In genomic region chr22:10729979-10730378, GRCh38 we compare ENCODE assay signal across 7 cellular contexts.
DNase-seq lines count a peak whose midpoint lies in the region; ATAC-seq, FAIRE-seq and TF ChIP-seq lines count a peak whose summit lies in the region.
"Not testable (repeated sequence)": the region's sequence is repeated elsewhere in the genome, so short reads cannot be mapped to it uniquely, and the experiment has no call there.

No MANE protein-coding gene starts in this region.

- not testable (repeated sequence) for H2BK12ac ChIP-seq in H1 (ENCODE audit: low read depth, low read length)

- POLR2A ChIA-PET in IMR-90 (lab: Charles Lee; ENCODE audit: unreplicated experiment); H1 (lab: Charles Lee; ENCODE audit: partially characterized antibody); HepG2 (lab: Yijun Ruan, JAX): not testable (repeated sequence)

- not testable (repeated sequence) for ATAC-seq in IMR-90 (ENCODE audit: low read depth); HepG2
- peak; percentile 8 for ATAC-seq in esophagus mucosa

- BruUV-seq in IMR-90 (replicated peaks; lab: Mats Ljungman, UMichigan); HepG2 (replicated peaks; lab: Mats Ljungman, UMichigan): not testable (repeated sequence)

- not testable (repeated sequence) for H4K8ac ChIP-seq in IMR-90 (ENCODE audit: low read depth in 2 of 2, low read length in 2 of 2); H1 (ENCODE audit: extremely low read depth, insufficient read depth, low read length); mesendoderm (ENCODE audit: low read depth, low read length)

- not testable (repeated sequence) for H3K79me1 ChIP-seq in IMR-90 (ENCODE audit: low read depth in 1 of 2, low read length in 2 of 2); H1 (ENCODE audit: low read depth, low read length); mesendoderm (ENCODE audit: low read length)

- peak overlapping the region; percentile 69 for H2BK5ac ChIP-seq in IMR-90 (ENCODE audit: low read depth, low read length, poor library complexity, severe bottlenecking)
- not testable (repeated sequence) for H2BK5ac ChIP-seq in H1 (ENCODE audit: low read depth, low read length); mesendoderm (ENCODE audit: low read length)

- intact Hi-C loops in IMR-90 (cut with micrococcal nuclease); HepG2 (cut with micrococcal nuclease; ENCODE audit: unreplicated experiment): not testable (repeated sequence)

- 16 to 82% methylated on average over 1 to 5 of the region's 5 CpGs for WGBS in IMR-90 (ENCODE audit: extremely low coverage in 2 of 2, insufficient read length in 1 of 2), 2 experiments
- 63 to 94% methylated on average over 2 to 5 of the region's 5 CpGs for WGBS in H1 (ENCODE audit: extremely low coverage in 1 of 2, insufficient coverage in 1 of 2, insufficient read length in 1 of 2, insufficient replicate concordance in 2 of 2, low coverage in 1 of 2, low lambda C conversion rate in 2 of 2, missing lambda C conversion rate in 1 of 2), 2 experiments
- WGBS in HepG2 (ENCODE audit: low lambda C conversion rate) = 1% methylated on average over 5 of the region's 5 CpGs
- 77% methylated on average over 2 of the region's 5 CpGs for WGBS in mesendoderm (ENCODE audit: extremely low coverage, insufficient coverage, low lambda C conversion rate)

- not testable (repeated sequence) for H3K27me3 ChIP-seq in HUES6 (ENCODE audit: control insufficient read depth, insufficient read depth, low read length); IMR-90 (ENCODE audit: control insufficient read depth, insufficient read depth, low read length); H1 (replicated peaks in 1 of 4; ENCODE audit: control insufficient read depth in 3 of 4, extremely low read depth in 1 of 4, insufficient read depth in 3 of 4, low read length in 3 of 4); HepG2 (ENCODE audit: control insufficient read depth in 1 of 2, insufficient read depth in 2 of 2, low read length in 2 of 2); mesendoderm (ENCODE audit: insufficient read depth, low read length, poor library complexity); subcutaneous abdominal adipose tissue (ENCODE audit: control insufficient read depth in 5 of 5, insufficient read depth in 4 of 5, low read length in 5 of 5)

- H3K23me2 ChIP-seq in H1 (ENCODE audit: low read depth, low read length) = peaks cover 18% of the 10 kb centered on the region; the same call in 1 of the 2 replicates

- H3K4me1 ChIP-seq in HUES6 (ENCODE audit: control insufficient read depth, insufficient read depth, low read length); IMR-90 (ENCODE audit: control insufficient read depth, insufficient read depth, low read length); H1 (replicated peaks in 1 of 4; ENCODE audit: control insufficient read depth in 3 of 4, insufficient read depth in 4 of 4, low read length in 3 of 4); HepG2 (ENCODE audit: insufficient read depth, low read length); mesendoderm (ENCODE audit: control insufficient read depth, low read depth, low read length); subcutaneous abdominal adipose tissue (ENCODE audit: control insufficient read depth in 5 of 5, insufficient read depth in 5 of 5, low read length in 5 of 5): not testable (repeated sequence)

- H3K14ac ChIP-seq in IMR-90 (replicated peaks; ENCODE audit: low read depth, low read length); H1 (ENCODE audit: insufficient read length): not testable (repeated sequence)

- dilution Hi-C loops in IMR-90 (cut with HindIII; ENCODE audit: low sequenced_read_pairs, unreplicated experiment) = not testable (repeated sequence)

- not testable (repeated sequence) for TF ChIP-seq RAD21 in IMR-90 (IDR thresholded peaks at IDR 0.05; ENCODE audit: low read length); H1 (IDR thresholded peaks at IDR 0.05 in 1 of 2, conservative IDR thresholded peaks at IDR 0.05 in 1 of 2; ENCODE audit: low read depth in 2 of 2, low read length in 2 of 2); HepG2 (CRISPR knock-in tag; IDR thresholded peaks at IDR 0.05)

- H3K56ac ChIP-seq in IMR-90 (ENCODE audit: extremely low read depth, insufficient read depth, low read length); H1 (replicated peaks; ENCODE audit: insufficient read length, low read depth, low read length); mesendoderm (ENCODE audit: low read length): not testable (repeated sequence)

- TF ChIP-seq POLR2A in IMR-90 (IDR thresholded peaks at IDR 0.05; ENCODE audit: low read depth, low read length); H1 (IDR thresholded peaks at IDR 0.05; ENCODE audit: control extremely low read depth in 1 of 2, low read depth in 2 of 2, low read length in 2 of 2); HepG2 (IDR thresholded peaks at IDR 0.05; ENCODE audit: insufficient read depth in 1 of 2, low read depth in 2 of 2, low read length in 2 of 2): not testable (repeated sequence)

- not testable (repeated sequence) for H3K79me2 ChIP-seq in H1 (ENCODE audit: control insufficient read depth in 1 of 2, insufficient read depth in 2 of 2, low read length in 2 of 2); HepG2 (ENCODE audit: insufficient read depth, low read length); mesendoderm (ENCODE audit: control insufficient read depth, insufficient read depth, low read length)

- H3K9me3 ChIP-seq in HUES6 (ENCODE audit: control insufficient read depth, insufficient read depth, low read depth, low read length) = peaks cover 86% of the 10 kb centered on the region
- H3K9me3 ChIP-seq in IMR-90 (ENCODE audit: control insufficient read depth, insufficient read depth, low read length) = peaks cover 46% of the 10 kb centered on the region
- peaks cover 51 to 79% of the 10 kb centered on the region in 2 experiments for H3K9me3 ChIP-seq in H1 (ENCODE audit: insufficient read depth in 2 of 2, low read depth in 1 of 2, low read length in 1 of 2)
- peaks cover 93% of the 10 kb centered on the region for H3K9me3 ChIP-seq in HepG2 (ENCODE audit: low read length)
- peaks cover 20 to 60% (median 55%) of the 10 kb centered on the region in 5 donors for H3K9me3 ChIP-seq in subcutaneous abdominal adipose tissue (ENCODE audit: control insufficient read depth in 5 of 5, low read length in 5 of 5)

- H2AK5ac ChIP-seq in IMR-90 (ENCODE audit: low read depth, low read length); H1 (ENCODE audit: low read depth, low read length); mesendoderm (ENCODE audit: low read length): not testable (repeated sequence)

- H3K4me3 ChIP-seq in HUES6 (ENCODE audit: low read depth, low read length) (peak overlapping the region; percentile 16; the same call in 1 of the 2 replicates), H1 (ENCODE audit: extremely low read depth in 1 of 4, insufficient read depth in 2 of 4, low read depth in 3 of 4, low read length in 4 of 4) (peak overlapping the region in 1 of 4 experiments; percentile 21; a peak in 1 of 8 replicates), mesendoderm (ENCODE audit: low read length) (peak overlapping the region; percentile 12), subcutaneous abdominal adipose tissue (ENCODE audit: low read depth in 1 of 5, low read length in 5 of 5) (peak overlapping the region in 3 of 5 donors; percentile 0 to 7 (median 0))
- H3K4me3 ChIP-seq in IMR-90 (ENCODE audit: insufficient read depth, low read depth, low read length); HepG2 (replicated peaks in 1 of 3; ENCODE audit: insufficient read depth in 1 of 3, low read depth in 2 of 3, low read length in 3 of 3): not testable (repeated sequence)

- H3K4ac ChIP-seq in IMR-90 (ENCODE audit: low read depth, low read length); H1 (replicated peaks; ENCODE audit: insufficient read length, low read depth, low read length); mesendoderm (ENCODE audit: low read depth, low read length): not testable (repeated sequence)

- in situ Hi-C loops in IMR-90 (cut with MboI; ENCODE audit: low sequenced_read_pairs); HepG2 (cut with HindIII; ENCODE audit: extremely low pct_ligation_motif_present, low pct_unique_long_range_greater_than_20kb): not testable (repeated sequence)

- H3K18ac ChIP-seq in IMR-90 (ENCODE audit: low read depth, low read length); H1 (ENCODE audit: extremely low read depth, low read length); mesendoderm (ENCODE audit: low read length): not testable (repeated sequence)

- not testable (repeated sequence) for TF ChIP-seq EP300 in H1 (IDR thresholded peaks at IDR 0.05; ENCODE audit: borderline replicate concordance in 1 of 2, low read depth in 2 of 2, low read length in 2 of 2); HepG2 (IDR thresholded peaks at IDR 0.05; ENCODE audit: low read depth in 2 of 2, low read length in 2 of 2); HepG2 (CRISPR knock-in tag; IDR thresholded peaks at IDR 0.05; ENCODE audit: borderline replicate concordance)

- not testable (repeated sequence) for H3K4me2 ChIP-seq in IMR-90 (ENCODE audit: low read depth, low read length); H1 (ENCODE audit: insufficient read depth in 1 of 2, low read depth in 2 of 2, low read length in 2 of 2); HepG2 (ENCODE audit: low read depth, low read length); mesendoderm (ENCODE audit: low read length)

- not testable (repeated sequence) for TF ChIP-seq CTCF in IMR-90 (conservative IDR thresholded peaks at IDR 0.05; ENCODE audit: low read depth, low read length); H1 (IDR thresholded peaks at IDR 0.05; ENCODE audit: control extremely low read depth in 1 of 3, insufficient read depth in 1 of 3, low read depth in 1 of 3, low read length in 3 of 3); HepG2 (CRISPR knock-in tag; IDR thresholded peaks at IDR 0.05)

- H2AFZ ChIP-seq in IMR-90 (replicated peaks; ENCODE audit: low read length, poor library complexity); H1 (ENCODE audit: low read length); HepG2 (ENCODE audit: low read length): not testable (repeated sequence)

- not testable (repeated sequence) for H3K36me3 ChIP-seq in HUES6 (ENCODE audit: control insufficient read depth, insufficient read depth, low read length); IMR-90 (ENCODE audit: control insufficient read depth, insufficient read depth, low read length); H1 (ENCODE audit: control insufficient read depth in 2 of 4, insufficient read depth in 4 of 4, low read length in 3 of 4); HepG2 (replicated peaks in 1 of 2; ENCODE audit: control insufficient read depth in 1 of 2, insufficient read depth in 2 of 2, low read length in 2 of 2); mesendoderm (ENCODE audit: control insufficient read depth, insufficient read depth, low read length); subcutaneous abdominal adipose tissue (ENCODE audit: control insufficient read depth in 5 of 5, insufficient read depth in 5 of 5, low read length in 5 of 5)

- H4K5ac ChIP-seq in IMR-90 (ENCODE audit: low read depth, low read length); H1 (ENCODE audit: insufficient read length, low read depth, low read length); mesendoderm (ENCODE audit: low read length): not testable (repeated sequence)

- H2BK15ac ChIP-seq in IMR-90 (ENCODE audit: low read depth, low read length); H1 (ENCODE audit: low read length); mesendoderm (replicated peaks; ENCODE audit: low read depth): not testable (repeated sequence)

- CTCF ChIA-PET in IMR-90 (lab: Yijun Ruan, JAX) = interaction anchor here (0.6 kb wide), 1 partner anchor 10 kb away, joined by 3 read pairs; no protein-coding TSS in a partner anchor
- CTCF ChIA-PET in H1 (lab: Charles Lee; ENCODE audit: partially characterized antibody); HepG2 (lab: Yijun Ruan, JAX; ENCODE audit: low intra/inter-chr PET ratio, low total read pairs): not testable (repeated sequence)

- DNase-seq in IMR-90; H1 (ENCODE audit: low read depth in 1 of 2, low spot score in 2 of 2); HepG2 (ENCODE audit: low spot score); mesendoderm: not testable (repeated sequence)

- H3K9ac ChIP-seq in HUES6 (ENCODE audit: low read length); IMR-90 (ENCODE audit: low read depth, low read length); H1 (replicated peaks in 1 of 4; ENCODE audit: extremely low read depth in 1 of 4, low read depth in 3 of 4, low read length in 3 of 4); HepG2 (ENCODE audit: insufficient read depth, low read depth, low read length); mesendoderm (ENCODE audit: low read length); subcutaneous abdominal adipose tissue (ENCODE audit: low read length in 5 of 5): not testable (repeated sequence)

- not testable (repeated sequence) for H2BK120ac ChIP-seq in IMR-90 (ENCODE audit: low read depth, low read length); H1 (replicated peaks; ENCODE audit: low read depth, low read length); mesendoderm (ENCODE audit: low read depth, low read length)

- not testable (repeated sequence) for FAIRE-seq in H1 (lab: Jason Lieb, UNC); HepG2 (lab: Jason Lieb, UNC)

- H3K23ac ChIP-seq in IMR-90 (ENCODE audit: low read depth, low read length); H1 (ENCODE audit: insufficient read length); mesendoderm (ENCODE audit: low read length): not testable (repeated sequence)

- not testable (repeated sequence) for H4K20me1 ChIP-seq in IMR-90 (ENCODE audit: insufficient read depth, low read length); H1 (replicated peaks in 1 of 2; ENCODE audit: control insufficient read depth in 1 of 2, insufficient read depth in 2 of 2, low read length in 2 of 2); HepG2 (ENCODE audit: insufficient read depth, low read length)

- not testable (repeated sequence) for H3K9me1 ChIP-seq in IMR-90 (ENCODE audit: insufficient read depth, low read length)

- not testable (repeated sequence) for H4K91ac ChIP-seq in IMR-90 (ENCODE audit: insufficient read depth, low read depth, low read length); H1 (replicated peaks; ENCODE audit: insufficient read length, low read length)

- H2BK20ac ChIP-seq in IMR-90 (ENCODE audit: low read depth, low read length); H1 (ENCODE audit: low read length): not testable (repeated sequence)

- not testable (repeated sequence) for H3K27ac ChIP-seq in HUES6 (ENCODE audit: low read depth, low read length); IMR-90 (ENCODE audit: insufficient read depth, low read length); H1 (ENCODE audit: low read depth, low read length); HepG2 (ENCODE audit: extremely low read length, insufficient read depth, low read length); mesendoderm (ENCODE audit: low read depth, low read length); subcutaneous abdominal adipose tissue (ENCODE audit: low read depth, low read length)

- H2AK9ac ChIP-seq in IMR-90 (replicated peaks; ENCODE audit: low read depth, low read length, poor library complexity) = not testable (repeated sequence)
